In the genomic region with DNA sequence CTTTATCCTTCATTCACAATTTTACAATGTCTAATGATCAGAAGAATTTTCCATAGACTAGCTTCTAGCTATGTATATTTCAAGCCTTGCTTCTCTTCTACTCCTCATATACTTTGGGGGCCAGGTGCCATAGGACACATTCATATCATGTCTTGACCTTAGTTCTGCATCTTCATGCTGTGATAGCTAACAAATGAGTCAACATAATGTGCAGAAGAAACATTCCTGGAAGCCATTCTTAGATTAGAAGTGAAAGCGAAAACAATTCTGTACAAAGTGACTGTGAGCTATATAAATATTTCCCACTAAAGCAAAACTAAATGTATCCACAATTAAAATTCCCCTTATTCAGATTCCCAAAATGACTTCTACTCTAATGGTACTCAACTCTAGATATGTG, we compare ENCODE assay signal across 10 cellular contexts.
DNase-seq lines count a peak whose midpoint lies in the region; ATAC-seq and TF ChIP-seq lines count a peak whose summit lies in the region.
"Had no signal": no experiment of that assay in that cellular context is flagged by ENCODE, and none has a peak within 500 bp of the region (broad histone marks: within the 10 kb centered on the region; RNA-seq: fewer than 3 reads in every experiment).

No MANE protein-coding gene starts in this region.

- no peaks in the 10 kb centered on the region for H4K20me1 ChIP-seq in osteoblast (ENCODE audit: insufficient read depth, low read length)

- peak overlapping the region; percentile 4 for H2AFZ ChIP-seq in osteoblast (ENCODE audit: low read length)

- no peaks in the 10 kb centered on the region for H3K36me3 ChIP-seq in osteoblast (ENCODE audit: insufficient read depth, low read length)
- H3K36me3 ChIP-seq: left ventricle myocardium inferior had no signal

- no peak overlapping the region for H3K27ac ChIP-seq in osteoblast (ENCODE audit: low read depth, low read length)
- H3K27ac ChIP-seq: left ventricle myocardium inferior had no signal

- no peaks in the 10 kb centered on the region for H3K79me2 ChIP-seq in osteoblast (ENCODE audit: insufficient read depth, low read length)

- no peaks in the 10 kb centered on the region for H3K4me1 ChIP-seq in osteoblast (ENCODE audit: insufficient read depth, low read length)
- H3K4me1 ChIP-seq: left ventricle myocardium inferior had no signal

- H3K9me3 ChIP-seq in osteoblast (ENCODE audit: low read depth, low read length), result no peaks in the 10 kb centered on the region
- H3K9me3 ChIP-seq: left ventricle myocardium inferior had no signal

- no peak overlapping the region for H3K4me3 ChIP-seq in osteoblast (ENCODE audit: insufficient read depth, low read length)
- H3K4me3 ChIP-seq: left ventricle myocardium inferior had no signal

- peak overlapping the region; percentile 50 for H3K4me2 ChIP-seq in osteoblast (ENCODE audit: insufficient read depth, low read length)

- no peaks in the 10 kb centered on the region for H3K27me3 ChIP-seq in osteoblast (ENCODE audit: insufficient read depth, low read length)

- TF ChIP-seq CTCF in osteoblast (IDR thresholded peaks at IDR 0.05; ENCODE audit: extremely low read depth, low read depth, low read length), result no peak

- no peak for DNase-seq in osteoblast (ENCODE audit: insufficient read length, low spot score, missing footprints)
- DNase-seq in stimulated activated naive CD4-positive, alpha-beta T cell (lab: John Stamatoyannopoulos, UW), result no peak
- no peak for DNase-seq in sciatic nerve (ENCODE audit: low spot score)
- DNase-seq in left colon, result no peak
- DNase-seq: DMS153, left ventricle myocardium inferior, retina had no signal

- intact Hi-C loops in sciatic nerve (cut with DNase I) (no loop called here), left colon (cut with DNase I, micrococcal nuclease) (no loop called here)

- ATAC-seq in GM18873 (IDR thresholded peaks at IDR 0.05; ENCODE audit: low FRiP score, unreplicated experiment), result peak; percentile 80
- ATAC-seq in GM21737 (IDR thresholded peaks at IDR 0.05; ENCODE audit: unreplicated experiment), result peak; percentile 68
- ATAC-seq in HG03521 (IDR thresholded peaks at IDR 0.05; ENCODE audit: unreplicated experiment), result peak; percentile 69
- no peak for ATAC-seq in sciatic nerve
- no peak for ATAC-seq in left colon

Comparison
In these comparisons a context has a peak if more than half of its experiments do, and no peak if none do; other contexts are left out.
1. ATAC-seq: peak in GM18873 (single experiment), GM21737 (single experiment) and HG03521 (single experiment); none in sciatic nerve (single experiment) and left colon (single experiment).